In genomic region chr9:136828474-136829140, GRCh38 we compare ENCODE assay signal across 17 cellular contexts. TPM values are rescaled to one million over a fixed set of nuclear protein-coding genes. Genes with fewer than 3 reads are reported as not detected.
DNase-seq lines count a peak whose midpoint lies in the region; ATAC-seq and TF ChIP-seq lines count a peak whose summit lies in the region.
"Had no signal": no experiment of that assay in that cellular context is flagged by ENCODE, and none has a peak within 500 bp of the region (broad histone marks: within the 10 kb centered on the region; RNA-seq: fewer than 3 reads in every experiment).

No MANE protein-coding gene starts in this region.

- H3K4me3 ChIP-seq in neuronal stem cell (ENCODE audit: low read length in 2 of 2) = no peak overlapping the region

- no peaks in the 10 kb centered on the region for H3K9me3 ChIP-seq in neuronal stem cell (replicated peaks in 1 of 2; ENCODE audit: control insufficient read depth in 2 of 2, insufficient read depth in 1 of 2, low read depth in 1 of 2, low read length in 2 of 2)

- H2BK5ac ChIP-seq in neuronal stem cell (ENCODE audit: low read length) = peak overlapping the region; percentile 90

- H3K4me2 ChIP-seq in neuronal stem cell (ENCODE audit: insufficient read depth, low read length, poor library complexity, severe bottlenecking) = no peak overlapping the region

- CTCF ChIA-PET in RWPE1 (lab: Yijun Ruan, JAX) = no interaction called here

- ATAC-seq in Right ventricle myocardium inferior (no peak), left cardiac atrium (no peak)
- ATAC-seq: CD8-positive, alpha-beta T cell had no signal

- peak overlapping the region; percentile 73 for H3K23ac ChIP-seq in neuronal stem cell (ENCODE audit: low read depth, low read length, poor library complexity)

- intact Hi-C loops in Right ventricle myocardium inferior (cut with DNase I) (no loop called here), left cardiac atrium (cut with DNase I) (no loop called here)

- POLR2A ChIA-PET in RWPE1 (lab: Yijun Ruan, JAX; ENCODE audit: low non-redundant PET) = no interaction called here

- no peak overlapping the region for H2BK12ac ChIP-seq in neuronal stem cell (ENCODE audit: low read length)

- no peak overlapping the region for H4K91ac ChIP-seq in neuronal stem cell (ENCODE audit: low read depth, low read length, poor library complexity)

- peaks cover 12% of the 10 kb centered on the region for H3K79me1 ChIP-seq in neuronal stem cell (ENCODE audit: low read depth, low read length)

- peaks cover 75 to 89% of the 10 kb centered on the region in 2 donors for H3K36me3 ChIP-seq in neuronal stem cell (replicated peaks in 1 of 2; ENCODE audit: control insufficient read depth in 2 of 2, insufficient read depth in 2 of 2, low read length in 2 of 2)

- H2AFZ ChIP-seq in neuronal stem cell (ENCODE audit: low read length) = no peak overlapping the region

- no peak overlapping the region for H3K14ac ChIP-seq in neuronal stem cell (ENCODE audit: low read length)

- H3K18ac ChIP-seq in neuronal stem cell (ENCODE audit: low read length) = no peak overlapping the region

- H2BK120ac ChIP-seq in neuronal stem cell (ENCODE audit: low read depth, low read length) = no peak overlapping the region

- WGBS in neuronal stem cell (ENCODE audit: extremely low coverage in 2 of 2, insufficient read length in 2 of 2, insufficient replicate concordance in 1 of 2), 2 donors = no CpG with 5 or more reads among the region's 31 CpGs

- TF ChIP-seq CTCF in RWPE1 (conservative IDR thresholded peaks at IDR 0.05; ENCODE audit: low read depth) = no peak

- no peak overlapping the region for H4K8ac ChIP-seq in neuronal stem cell (ENCODE audit: low read depth, low read length)

- no peak overlapping the region for H2AK5ac ChIP-seq in neuronal stem cell (ENCODE audit: low read depth, low read length)

- DNase-seq in Right ventricle myocardium inferior (ENCODE audit: missing footprints) (peak; percentile 39), left cardiac atrium (no peak), RWPE1 (ENCODE audit: low spot score) (no peak), neuronal stem cell (ENCODE audit: low spot score) (no peak), cerebellar nuclear complex (lab: John Stamatoyannopoulos, UW) (no peak)
- no peak for DNase-seq in effector CD4-positive, alpha-beta T cell
- DNase-seq: COR-L47, DMS153, DMS79 treated with DMSO at 0.1 percent for 48 hours, EL, HCEC 1CT, HFFc6 had no signal

- H3K9ac ChIP-seq in neuronal stem cell (ENCODE audit: low read depth, low read length, poor library complexity) = peak overlapping the region; percentile 21

- no peak overlapping the region for H3K4ac ChIP-seq in neuronal stem cell (ENCODE audit: low read length)

- no peaks in the 10 kb centered on the region for H3K4me1 ChIP-seq in neuronal stem cell (ENCODE audit: control insufficient read depth in 2 of 2, insufficient read depth in 1 of 2, low read depth in 1 of 2, low read length in 2 of 2)

- H3K27ac ChIP-seq in RWPE1 (peak overlapping the region; percentile 8), neuronal stem cell (replicated peaks; ENCODE audit: low read length) (no peak overlapping the region)
- H3K27ac ChIP-seq: 22Rv1 had no signal

- no peak overlapping the region for H2BK15ac ChIP-seq in neuronal stem cell (ENCODE audit: low read length)

- no peaks in the 10 kb centered on the region for H3K27me3 ChIP-seq in neuronal stem cell (ENCODE audit: control insufficient read depth in 3 of 3, insufficient read depth in 3 of 3, low read depth in 1 of 3, low read length in 3 of 3)

RNA-seq across cellular contexts. Expression of gene AJM1, which starts 13.7 kb away (rescaled TPM):
- total RNA-seq in Right ventricle myocardium inferior (8.6 TPM), left cardiac atrium (1 to 10 TPM; 5.0 to 9.6 TPM)
- 0.42 TPM for polyA plus RNA-seq in neuronal stem cell (2013, experiment 1 of 2)
- polyA plus RNA-seq in neuronal stem cell (2013, experiment 2 of 2) = 0.44 TPM

RNA-seq across cellular contexts. Expression of gene PHPT1, which starts 20.6 kb away (rescaled TPM):
- total RNA-seq in Right ventricle myocardium inferior = 358 TPM
- total RNA-seq in left cardiac atrium = 100 to 1,000 TPM; 184 to 189 TPM
- 230 TPM for polyA plus RNA-seq in neuronal stem cell (2013, experiment 1 of 2)
- 218 TPM for polyA plus RNA-seq in neuronal stem cell (2013, experiment 2 of 2)

RNA-seq across cellular contexts. Expression of gene RABL6, which starts 20.9 kb away (rescaled TPM):
- total RNA-seq in Right ventricle myocardium inferior (69.5 TPM), left cardiac atrium (10 to 100 TPM; 61.6 to 71.4 TPM)
- 115 TPM for polyA plus RNA-seq in neuronal stem cell (2013, experiment 1 of 2)
- 112 TPM for polyA plus RNA-seq in neuronal stem cell (2013, experiment 2 of 2)

RNA-seq across cellular contexts. Expression of gene MAMDC4, which starts 23.5 kb away (rescaled TPM):
- total RNA-seq in Right ventricle myocardium inferior (12.8 TPM), left cardiac atrium (1 to 10 TPM; 3.7 to 8.4 TPM)
- polyA plus RNA-seq in neuronal stem cell (2013, experiment 1 of 2) = 3.6 TPM
- 3.2 TPM for polyA plus RNA-seq in neuronal stem cell (2013, experiment 2 of 2)

RNA-seq across cellular contexts. Expression of gene CCDC183, which starts 32.5 kb away (rescaled TPM):
- total RNA-seq in Right ventricle myocardium inferior (1.6 TPM), left cardiac atrium (1 to 10 TPM; 1.1 to 1.6 TPM)
- 2.7 TPM for polyA plus RNA-seq in neuronal stem cell (2013, experiment 1 of 2)
- polyA plus RNA-seq in neuronal stem cell (2013, experiment 2 of 2) = 2.7 TPM
- total RNA-seq: A673, H4, HT1080 had no signal
